In genomic region chr9:124765439-124765835, GRCh38 we compare ENCODE assay signal across 18 cellular contexts. TPM values are rescaled to one million over a fixed set of nuclear protein-coding genes. Genes with fewer than 3 reads are reported as not detected.
DNase-seq lines count a peak whose midpoint lies in the region; ATAC-seq and TF ChIP-seq lines count a peak whose summit lies in the region.
"Had no signal": no experiment of that assay in that cellular context is flagged by ENCODE, and none has a peak within 500 bp of the region (broad histone marks: within the 10 kb centered on the region; RNA-seq: fewer than 3 reads in every experiment).

No MANE protein-coding gene starts in this region.

- no peak overlapping the region for H2BK20ac ChIP-seq in H9 (ENCODE audit: low read depth, low read length, poor library complexity, severe bottlenecking)

- H3K23me2 ChIP-seq in H9 (ENCODE audit: insufficient read length, low read depth, low read length, poor library complexity, severe bottlenecking), result peaks cover 15% of the 10 kb centered on the region

- H3K27me3 Mint-ChIP-seq in H9 (ENCODE audit: low read depth) (peaks cover 24% of the 10 kb centered on the region), WTC11 (ENCODE audit: low read depth) (no peaks in the 10 kb centered on the region; the same call in none of the 2 replicates), nephron progenitor cell (ENCODE audit: low read depth, poor library complexity) (no peaks in the 10 kb centered on the region)

- H3K4me3 Mint-ChIP-seq in H9 (peak overlapping the region; percentile 6 to 99; a peak in 4 of 5 replicates), WTC11 (peak overlapping the region; percentile 47), nephron progenitor cell (peak overlapping the region; percentile 91)
- H3K4me3 Mint-ChIP-seq: CD4-positive, CD25-positive, alpha-beta regulatory T cell; HFFc6 had no signal

- H4K91ac ChIP-seq in H9 (ENCODE audit: insufficient read length, low read depth, low read length), result no peak overlapping the region

- no peak overlapping the region for H4K8ac ChIP-seq in H9 (replicated peaks; ENCODE audit: insufficient read length, low read depth, low read length)

- TF ChIP-seq CTCF in H9 (conservative IDR thresholded peaks at IDR 0.05) (no peak), WTC11 (IDR thresholded peaks at IDR 0.05) (no peak), nephron progenitor cell (IDR thresholded peaks at IDR 0.05) (no peak)

- H3K56ac ChIP-seq in H9 (ENCODE audit: insufficient read length, low read depth, low read length), result no peak overlapping the region

- no peak overlapping the region for H3T11ph ChIP-seq in H9 (ENCODE audit: low read length)

- H2BK5ac ChIP-seq in H9 (ENCODE audit: insufficient read length, low read length), result no peak overlapping the region

- H3K9me3 Mint-ChIP-seq in H9 (no peaks in the 10 kb centered on the region), WTC11 (no peaks in the 10 kb centered on the region), nephron progenitor cell (peaks cover 9% of the 10 kb centered on the region)
- H3K9me3 Mint-ChIP-seq: HFFc6 had no signal

- H3K14ac ChIP-seq in H9 (ENCODE audit: insufficient read depth, low read length), result no peak overlapping the region

- H3K27ac Mint-ChIP-seq in H9, result peak overlapping the region in 1 of 3 experiments; percentile 50; a peak in 2 of 7 replicates
- H3K27ac Mint-ChIP-seq in WTC11, result no peak overlapping the region
- no peak overlapping the region for H3K27ac Mint-ChIP-seq in nephron progenitor cell
- H3K27ac Mint-ChIP-seq: CD4-positive, CD25-positive, alpha-beta regulatory T cell; HFFc6 had no signal

- no peak for ATAC-seq in WTC11

- H3K79me2 ChIP-seq in H9 (ENCODE audit: insufficient read depth, low read length), result peaks cover 15% of the 10 kb centered on the region; the same call in 1 of the 2 replicates

- H2BK120ac ChIP-seq in H9 (ENCODE audit: low read depth, low read length, poor library complexity, severe bottlenecking), result no peak overlapping the region

- no peaks in the 10 kb centered on the region for H3K9me3 ChIP-seq in H9 (ENCODE audit: control insufficient read depth, low read depth, low read length)
- H3K9me3 ChIP-seq: Peyer's patch, SJCRH30 had no signal

- no peak overlapping the region for H4K5ac ChIP-seq in H9 (ENCODE audit: insufficient read length, low read depth, low read length)

- H4K20me1 ChIP-seq in H9 (ENCODE audit: control insufficient read depth, insufficient read depth, insufficient read length), result no peaks in the 10 kb centered on the region

- H3K4me1 ChIP-seq in H9 (ENCODE audit: insufficient read depth, low read length), result peaks cover 6% of the 10 kb centered on the region; the same call in 1 of the 2 replicates

- no peak overlapping the region for H3K27ac ChIP-seq in H9 (ENCODE audit: insufficient read length, low read depth, low read length)
- H3K27ac ChIP-seq: Peyer's patch, SJCRH30 had no signal

- no peaks in the 10 kb centered on the region for H3K36me3 Mint-ChIP-seq in H9 (ENCODE audit: insufficient read depth in 1 of 3, low read depth in 3 of 3)
- H3K36me3 Mint-ChIP-seq in WTC11, result no peaks in the 10 kb centered on the region
- peaks cover 12% of the 10 kb centered on the region for H3K36me3 Mint-ChIP-seq in nephron progenitor cell (ENCODE audit: low read depth)
- H3K36me3 Mint-ChIP-seq: CD4-positive, CD25-positive, alpha-beta regulatory T cell had no signal

- no peak overlapping the region for H2AK5ac ChIP-seq in H9 (ENCODE audit: insufficient read length, low read length)

- no peaks in the 10 kb centered on the region for H3K79me1 ChIP-seq in H9 (ENCODE audit: insufficient read depth, low read depth, low read length, poor library complexity, severe bottlenecking)

- WGBS in H9 (ENCODE audit: extremely low coverage, insufficient read length, low lambda C conversion rate), result no CpG with 5 or more reads among the region's 6 CpGs

- CTCF ChIA-PET in WTC11 (lab: Charles Lee), result interaction anchor here (0.8 to 6.2 kb wide), 20 partner anchors 9 to 315 kb away, joined by 3 to 41 read pairs (median 8); partner anchors contain the start of genes ADGRD2, OLFML2A and WDR38

- H3K4me2 ChIP-seq in H9 (ENCODE audit: insufficient read depth, insufficient read length, low read length), result no peak overlapping the region

- H2AFZ ChIP-seq in H9 (ENCODE audit: low read length), result no peak overlapping the region

- no peak overlapping the region for H3K23ac ChIP-seq in H9 (ENCODE audit: insufficient read length, low read depth, low read length)

- DNase-seq in H9 (no peak), NCI-H82 treated with DMSO at 0.1 percent for 48 hours (lab: John Stamatoyannopoulos, UW; ENCODE audit: unreplicated experiment) (peak; percentile 25), WTC11 (ENCODE audit: low spot score) (no peak), nephron progenitor cell (no peak), cerebellar nuclear complex (lab: John Stamatoyannopoulos, UW) (no peak), GM19240 (ENCODE audit: insufficient read length, low spot score) (no peak), NCI-H524 (lab: John Stamatoyannopoulos, UW) (no peak)
- DNase-seq: DND-41, H7, HFFc6, KBM-7, NCI-H1092, NCI-H1436, NCI-H1930, NCI-H226, Peyer's patch had no signal

- H2BK12ac ChIP-seq in H9 (ENCODE audit: insufficient read length, low read depth, low read length), result no peak overlapping the region

- no peak overlapping the region for H3K18ac ChIP-seq in H9 (ENCODE audit: insufficient read length, low read depth, low read length)

- POLR2A ChIA-PET in WTC11 (lab: Charles Lee), result no interaction called here

- no peaks in the 10 kb centered on the region for H3K27me3 ChIP-seq in H9 (ENCODE audit: insufficient read depth, low read length)
- H3K27me3 ChIP-seq: Peyer's patch, SJCRH30 had no signal

- H3K4ac ChIP-seq in H9 (ENCODE audit: low read depth, low read length), result no peak overlapping the region

- H2BK15ac ChIP-seq in H9 (ENCODE audit: low read depth, low read length), result no peak overlapping the region

- peaks cover 84 to 88% of the 10 kb centered on the region in 2 experiments for H3K4me1 Mint-ChIP-seq in H9
- H3K4me1 Mint-ChIP-seq in WTC11, result peaks cover 89% of the 10 kb centered on the region
- H3K4me1 Mint-ChIP-seq in nephron progenitor cell, result peaks cover 88% of the 10 kb centered on the region

- no peak overlapping the region for H3K9ac ChIP-seq in H9 (ENCODE audit: extremely low read depth, insufficient read length, low read length)

TF ChIP-seq in WTC11, 78 proteins besides CTCF, POLR2A, EP300 and RAD21 (continues in another document):
- TF ChIP-seq NR2C2 (CRISPR knock-in tag; IDR thresholded peaks at IDR 0.05), result no peak
- TF ChIP-seq ZNF396 (CRISPR knock-in tag; IDR thresholded peaks at IDR 0.05; ENCODE audit: borderline replicate concordance), result no peak
- no peak for TF ChIP-seq SMAD4 (CRISPR knock-in tag; IDR thresholded peaks at IDR 0.05)
- no peak for TF ChIP-seq AR (CRISPR knock-in tag; IDR thresholded peaks at IDR 0.05)
- TF ChIP-seq ELF4 (CRISPR knock-in tag; IDR thresholded peaks at IDR 0.05; ENCODE audit: low read depth), result no peak
- no peak for TF ChIP-seq ZNF532 (CRISPR knock-in tag; IDR thresholded peaks at IDR 0.05; ENCODE audit: borderline replicate concordance)
- TF ChIP-seq PRRX2 (CRISPR knock-in tag; IDR thresholded peaks at IDR 0.05), result no peak

RNA-seq across cellular contexts. Expression of gene NR6A1, which starts 5.7 kb away (rescaled TPM):
- 98.9 and 99.3 TPM in 2 replicates for total RNA-seq in H9 (2021)
- total RNA-seq in WTC11 (2021), result 164 to 222 TPM (median 218 TPM) in 3 replicates

RNA-seq across cellular contexts. Expression of gene OLFML2A, which starts 11.5 kb away (rescaled TPM):
- total RNA-seq in H9 (2021), result 5.8 and 6.0 TPM in 2 replicates
- 6.7 to 11.6 TPM (median 11.2 TPM) in 3 replicates for total RNA-seq in WTC11 (2021)
- total RNA-seq: CD4-positive, CD25-positive, alpha-beta regulatory T cell had no signal
